Comparison of ENCODE assay signal across 8 cellular contexts in genomic region chr17:40139566-40140058, GRCh38. TPM values are rescaled to one million over a fixed set of nuclear protein-coding genes. Genes with fewer than 3 reads are reported as not detected.
DNase-seq lines count a peak whose midpoint lies in the region; ATAC-seq and TF ChIP-seq lines count a peak whose summit lies in the region.

No MANE protein-coding gene starts in this region.

- H3K4me1 ChIP-seq in SK-N-SH (ENCODE audit: control insufficient read depth in 1 of 2, insufficient read depth in 2 of 2, low read depth in 1 of 2, low read length in 1 of 2) (peaks cover 4% of the 10 kb centered on the region in 2 experiments; a peak in 2 of 4 replicates), fibroblast of lung (ENCODE audit: control insufficient read depth, extremely low read depth, insufficient read depth, low read length) (peaks cover 6% of the 10 kb centered on the region), parathyroid adenoma (peaks cover 19% of the 10 kb centered on the region)

- H3K27ac ChIP-seq in SK-N-SH (ENCODE audit: low read depth in 2 of 2, low read length in 1 of 2) (peak overlapping the region; percentile 85 to 90), fibroblast of lung (ENCODE audit: insufficient read depth, low read length) (peak overlapping the region; percentile 94), parathyroid adenoma (peak overlapping the region; percentile 92)

- TF ChIP-seq CTCF in SK-N-SH (IDR thresholded peaks at IDR 0.05), result no peak
- TF ChIP-seq CTCF in fibroblast of lung (conservative IDR thresholded peaks at IDR 0.05 in 1 of 2, IDR thresholded peaks at IDR 0.05 in 1 of 2; ENCODE audit: low read depth in 1 of 2, low read length in 2 of 2), result no peak
- no peak for TF ChIP-seq CTCF in parathyroid adenoma (IDR thresholded peaks at IDR 0.05)

- CTCF ChIA-PET in SK-N-SH (lab: Yijun Ruan, JAX), result interaction anchor here (1.2 to 3.2 kb wide), 7 partner anchors 10 to 53 kb away, joined by 3 to 13 read pairs (median 5); no protein-coding TSS in a partner anchor

- H3K9ac ChIP-seq in SK-N-SH, result peak overlapping the region; percentile 70
- H3K9ac ChIP-seq in fibroblast of lung (ENCODE audit: insufficient read depth, low read length), result peak overlapping the region; percentile 97
- H3K9ac ChIP-seq in parathyroid adenoma, result peak overlapping the region; percentile 41

- H2AFZ ChIP-seq in SK-N-SH (ENCODE audit: low read depth) (peak overlapping the region; percentile 87), fibroblast of lung (ENCODE audit: low read length) (peak overlapping the region; percentile 69), parathyroid adenoma (peak overlapping the region; percentile 79)

- no peaks in the 10 kb centered on the region for H3K27me3 ChIP-seq in SK-N-SH (ENCODE audit: insufficient read depth)
- no peaks in the 10 kb centered on the region for H3K27me3 ChIP-seq in fibroblast of lung (ENCODE audit: control insufficient read depth, insufficient read depth, low read length)
- H3K27me3 ChIP-seq in parathyroid adenoma (ENCODE audit: control insufficient read depth, insufficient read depth, low read length), result no peaks in the 10 kb centered on the region

- ATAC-seq in GM18498 (IDR thresholded peaks at IDR 0.05; ENCODE audit: unreplicated experiment) (peak; percentile 13), HG02588 (IDR thresholded peaks at IDR 0.05; ENCODE audit: unreplicated experiment) (peak; percentile 13)

- 17% methylated on average over 14 of the region's 14 CpGs for WGBS in SK-N-SH (ENCODE audit: low lambda C conversion rate)

- H3K4me2 ChIP-seq in SK-N-SH (peak overlapping the region; percentile 93), fibroblast of lung (ENCODE audit: extremely low read depth, insufficient read depth, low read length) (peak overlapping the region; percentile 99), parathyroid adenoma (ENCODE audit: low read length) (peak overlapping the region; percentile 94)

- no peak for TF ChIP-seq EP300 in SK-N-SH (IDR thresholded peaks at IDR 0.05; ENCODE audit: borderline replicate concordance in 1 of 2, low read depth in 1 of 2, low read length in 1 of 2)

- H4K20me1 ChIP-seq in SK-N-SH (ENCODE audit: insufficient read depth) (no peaks in the 10 kb centered on the region), fibroblast of lung (ENCODE audit: control insufficient read depth, extremely low read depth, insufficient read depth, low read length) (no peaks in the 10 kb centered on the region)

- H3K79me2 ChIP-seq in SK-N-SH (ENCODE audit: insufficient read depth) (peaks cover 69% of the 10 kb centered on the region), fibroblast of lung (ENCODE audit: control insufficient read depth, insufficient read depth, low read length) (peaks cover 16% of the 10 kb centered on the region), parathyroid adenoma (peaks cover 30% of the 10 kb centered on the region)

- peaks cover 32 to 54% of the 10 kb centered on the region in 2 experiments for H3K36me3 ChIP-seq in SK-N-SH (replicated peaks in 1 of 2; ENCODE audit: control insufficient read depth in 1 of 2, insufficient read depth in 2 of 2, low read length in 1 of 2)
- H3K36me3 ChIP-seq in fibroblast of lung (ENCODE audit: control insufficient read depth, insufficient read depth, low read length), result peaks cover 4% of the 10 kb centered on the region
- H3K36me3 ChIP-seq in parathyroid adenoma (ENCODE audit: control insufficient read depth, insufficient read depth, low read length), result no peaks in the 10 kb centered on the region

- TF ChIP-seq RAD21 in SK-N-SH (IDR thresholded peaks at IDR 0.05; ENCODE audit: low read length), result no peak

- POLR2A ChIA-PET in SK-N-SH (lab: Yijun Ruan, JAX), result interaction anchor here (0.6 to 2.6 kb wide), 6 partner anchors 13 to 689 kb away, joined by 3 to 14 read pairs (median 3); partner anchors contain the start of gene MED1

- H3K9me3 ChIP-seq in SK-N-SH (no peaks in the 10 kb centered on the region), fibroblast of lung (ENCODE audit: control insufficient read depth, insufficient read depth, low read depth, low read length) (no peaks in the 10 kb centered on the region), parathyroid adenoma (ENCODE audit: control insufficient read depth, low read length) (no peaks in the 10 kb centered on the region)

- H3F3A ChIP-seq in SK-N-SH (replicated peaks; ENCODE audit: insufficient read depth), result peaks cover 42% of the 10 kb centered on the region

- H3K9me2 ChIP-seq in SK-N-SH, result no peaks in the 10 kb centered on the region

- H3K4me3 ChIP-seq in SK-N-SH (ENCODE audit: low read depth in 2 of 2, low read length in 1 of 2) (peak overlapping the region; percentile 59 to 65), fibroblast of lung (replicated peaks in 1 of 4; ENCODE audit: control extremely low read depth in 1 of 4, insufficient read depth in 1 of 4, low read depth in 3 of 4, low read length in 4 of 4) (peak overlapping the region; percentile 65 to 85 (median 82)), parathyroid adenoma (ENCODE audit: low read depth, low read length) (peak overlapping the region; percentile 79)

- DNase-seq in SK-N-SH, result no peak
- no peak for DNase-seq in fibroblast of lung (ENCODE audit: low read depth in 2 of 2)
- no peak for DNase-seq in effector CD4-positive, alpha-beta T cell
- no peak for DNase-seq in AG08395 (ENCODE audit: low spot score)
- no peak for DNase-seq in MV-4-11 (lab: John Stamatoyannopoulos, UW)

TF ChIP-seq in SK-N-SH, 30 proteins besides CTCF, POLR2A, EP300 and RAD21:
- TF ChIP-seq FOSL2 (IDR thresholded peaks at IDR 0.05; ENCODE audit: borderline replicate concordance, low read depth) (no peak), POLR2AphosphoS5 (IDR thresholded peaks at IDR 0.05; ENCODE audit: low read depth, low read length) (no peak)

RNA-seq across cellular contexts. Expression of gene CASC3, which starts 0.7 kb away (rescaled TPM):
- 28.0 and 30.4 TPM in 2 replicates for polyA plus RNA-seq in SK-N-SH (2012; rRNA removed)
- 20.8 and 21.3 TPM in 2 replicates for polyA plus RNA-seq in SK-N-SH (2012; cell fraction: cytosol; rRNA removed)
- polyA plus RNA-seq in SK-N-SH (2012; cell fraction: nucleus; rRNA removed), result 74.7 and 122 TPM in 2 replicates
- total RNA-seq in fibroblast of lung, result 24.9 and 26.8 TPM in 2 replicates
- 38.8 and 45.7 TPM in 2 replicates for polyA plus RNA-seq in fibroblast of lung
- 37.0 and 38.7 TPM in 2 replicates for polyA plus RNA-seq in fibroblast of lung (2012)
- 48.8 and 56.0 TPM in 2 replicates for polyA minus RNA-seq in fibroblast of lung (ENCODE audit: low replicate concordance)

RNA-seq across cellular contexts. Expression of gene MSL1, which starts 17.8 kb away (rescaled TPM):
- polyA plus RNA-seq in SK-N-SH (2012; rRNA removed) (30.2 and 39.8 TPM in 2 replicates), fibroblast of lung (65.6 and 86.3 TPM in 2 replicates)
- polyA plus RNA-seq in SK-N-SH (2012; cell fraction: cytosol; rRNA removed), result 32.5 and 37.5 TPM in 2 replicates
- 55.2 and 97.3 TPM in 2 replicates for polyA plus RNA-seq in SK-N-SH (2012; cell fraction: nucleus; rRNA removed)
- total RNA-seq in fibroblast of lung, result 43.9 and 52.4 TPM in 2 replicates
- polyA plus RNA-seq in fibroblast of lung (2012), result 44.7 and 60.6 TPM in 2 replicates
- polyA minus RNA-seq in fibroblast of lung (ENCODE audit: low replicate concordance), result 8.0 and 11.3 TPM in 2 replicates

RNA-seq across cellular contexts. Expression of gene RAPGEFL1, which starts 37.7 kb away (rescaled TPM):
- polyA plus RNA-seq in SK-N-SH (2012; rRNA removed) (5.9 and 6.0 TPM in 2 replicates), fibroblast of lung (1.6 and 1.7 TPM in 2 replicates)
- 2.0 and 2.3 TPM in 2 replicates for polyA plus RNA-seq in SK-N-SH (2012; cell fraction: cytosol; rRNA removed)
- polyA plus RNA-seq in SK-N-SH (2012; cell fraction: nucleus; rRNA removed), result 33.2 and 55.8 TPM in 2 replicates
- 1.2 and 1.3 TPM in 2 replicates for total RNA-seq in fibroblast of lung
- 1.1 and 1.8 TPM in 2 replicates for polyA plus RNA-seq in fibroblast of lung (2012)
- polyA minus RNA-seq in fibroblast of lung (ENCODE audit: low replicate concordance), result 5.5 and 10.5 TPM in 2 replicates

RNA-seq across cellular contexts. Expression of gene NR1D1, which starts 39.2 kb away (rescaled TPM):
- polyA plus RNA-seq in SK-N-SH (2012; rRNA removed) (2.1 and 6.5 TPM in 2 replicates), fibroblast of lung (3.3 and 4.0 TPM in 2 replicates)
- polyA plus RNA-seq in SK-N-SH (2012; cell fraction: cytosol; rRNA removed), result 3.9 and 6.0 TPM in 2 replicates
- polyA plus RNA-seq in SK-N-SH (2012; cell fraction: nucleus; rRNA removed), result 16.9 and 17.9 TPM in 2 replicates
- total RNA-seq in fibroblast of lung, result 1.8 and 5.3 TPM in 2 replicates
- 9.4 and 10.7 TPM in 2 replicates for polyA plus RNA-seq in fibroblast of lung (2012)
- polyA minus RNA-seq in fibroblast of lung (ENCODE audit: low replicate concordance), result 21.2 and 35.6 TPM in 2 replicates

Comparison
In these comparisons a context has a peak if more than half of its experiments do, and no peak if none do; other contexts are left out.
1. H3K9ac ChIP-seq: peak in every context shown above with its lines; median percentile 97 in fibroblast of lung; 70 in SK-N-SH; 41 in parathyroid adenoma.